In the genomic region with DNA sequence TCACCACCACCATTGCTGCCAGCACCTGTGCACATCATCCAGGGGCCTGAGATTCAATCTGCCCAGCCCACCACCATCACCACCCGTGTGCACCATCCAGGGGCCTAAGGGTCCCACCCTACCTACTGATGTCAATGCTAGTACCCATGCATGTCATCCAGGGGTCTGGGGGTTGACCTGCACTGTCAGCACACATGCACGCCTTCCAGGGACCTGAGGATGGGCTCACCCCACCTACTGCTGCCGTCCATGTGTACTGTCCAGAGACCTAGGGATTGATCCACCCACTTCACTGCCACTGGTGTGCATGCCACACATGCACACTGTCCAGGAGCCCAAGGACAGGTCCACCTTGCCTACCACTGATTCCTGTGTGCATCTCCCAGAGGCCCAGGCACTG, we compare ENCODE assay signal across 1 cellular context.
A peak's percentile ranks its signal among the peaks of the same experiment; 100 is the strongest.
TF ChIP-seq lines count a peak whose summit lies in the region.

No MANE protein-coding gene starts in this region.

TF ChIP-seq in HepG2, 621 proteins besides CTCF, POLR2A, EP300 and RAD21:
- TF ChIP-seq, protein P1, sequence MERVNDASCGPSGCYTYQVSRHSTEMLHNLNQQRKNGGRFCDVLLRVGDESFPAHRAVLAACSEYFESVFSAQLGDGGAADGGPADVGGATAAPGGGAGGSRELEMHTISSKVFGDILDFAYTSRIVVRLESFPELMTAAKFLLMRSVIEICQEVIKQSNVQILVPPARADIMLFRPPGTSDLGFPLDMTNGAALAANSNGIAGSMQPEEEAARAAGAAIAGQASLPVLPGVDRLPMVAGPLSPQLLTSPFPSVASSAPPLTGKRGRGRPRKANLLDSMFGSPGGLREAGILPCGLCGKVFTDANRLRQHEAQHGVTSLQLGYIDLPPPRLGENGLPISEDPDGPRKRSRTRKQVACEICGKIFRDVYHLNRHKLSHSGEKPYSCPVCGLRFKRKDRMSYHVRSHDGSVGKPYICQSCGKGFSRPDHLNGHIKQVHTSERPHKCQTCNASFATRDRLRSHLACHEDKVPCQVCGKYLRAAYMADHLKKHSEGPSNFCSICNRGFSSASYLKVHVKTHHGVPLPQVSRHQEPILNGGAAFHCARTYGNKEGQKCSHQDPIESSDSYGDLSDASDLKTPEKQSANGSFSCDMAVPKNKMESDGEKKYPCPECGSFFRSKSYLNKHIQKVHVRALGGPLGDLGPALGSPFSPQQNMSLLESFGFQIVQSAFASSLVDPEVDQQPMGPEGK (CRISPR knock-in tag; IDR thresholded peaks at IDR 0.05): no peak
- TF ChIP-seq RARG (CRISPR knock-in tag; IDR thresholded peaks at IDR 0.05; ENCODE audit: low read depth) (no peak), ZNF792 (CRISPR knock-in tag; IDR thresholded peaks at IDR 0.05) (no peak), ADNP (CRISPR knock-in tag; IDR thresholded peaks at IDR 0.05) (no peak), CERS6 (CRISPR knock-in tag; IDR thresholded peaks at IDR 0.05) (0 out of 2 replicates have a peak, but pooled peaks have one; percentile 21), NR2F6 (IDR thresholded peaks at IDR 0.05) (no peak), NR2F6 (CRISPR knock-in tag; IDR thresholded peaks at IDR 0.05) (no peak), NFE2L1 (CRISPR knock-in tag; IDR thresholded peaks at IDR 0.05; ENCODE audit: borderline replicate concordance) (0 out of 2 replicates have a peak, but pooled peaks have one; percentile 27), ZNF609 (CRISPR knock-in tag; IDR thresholded peaks at IDR 0.05; ENCODE audit: borderline replicate concordance) (0 out of 2 replicates have a peak, but pooled peaks have one; percentile 16), ZBTB20 (CRISPR knock-in tag; IDR thresholded peaks at IDR 0.05; ENCODE audit: borderline replicate concordance, low read depth) (no peak), MXD1 (CRISPR knock-in tag; IDR thresholded peaks at IDR 0.05) (0 out of 2 replicates have a peak, but pooled peaks have one; percentile 19), ZNF138 (CRISPR knock-in tag; IDR thresholded peaks at IDR 0.05; ENCODE audit: low read depth) (0 out of 2 replicates have a peak, but pooled peaks have one; percentile 78), ZNF768 (CRISPR knock-in tag; IDR thresholded peaks at IDR 0.05) (0 out of 2 replicates have a peak, but pooled peaks have one; percentile 22)
- TF ChIP-seq, protein P2, sequence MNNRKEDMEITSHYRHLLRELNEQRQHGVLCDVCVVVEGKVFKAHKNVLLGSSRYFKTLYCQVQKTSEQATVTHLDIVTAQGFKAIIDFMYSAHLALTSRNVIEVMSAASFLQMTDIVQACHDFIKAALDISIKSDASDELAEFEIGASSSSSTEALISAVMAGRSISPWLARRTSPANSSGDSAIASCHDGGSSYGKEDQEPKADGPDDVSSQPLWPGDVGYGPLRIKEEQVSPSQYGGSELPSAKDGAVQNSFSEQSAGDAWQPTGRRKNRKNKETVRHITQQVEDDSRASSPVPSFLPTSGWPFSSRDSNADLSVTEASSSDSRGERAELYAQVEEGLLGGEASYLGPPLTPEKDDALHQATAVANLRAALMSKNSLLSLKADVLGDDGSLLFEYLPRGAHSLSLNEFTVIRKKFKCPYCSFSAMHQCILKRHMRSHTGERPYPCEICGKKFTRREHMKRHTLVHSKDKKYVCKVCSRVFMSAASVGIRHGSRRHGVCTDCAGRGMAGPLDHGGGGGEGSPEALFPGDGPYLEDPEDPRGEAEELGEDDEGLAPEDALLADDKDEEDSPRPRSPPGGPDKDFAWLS (CRISPR knock-in tag; IDR thresholded peaks at IDR 0.05; ENCODE audit: borderline replicate concordance): no peak
